Comparison of ENCODE assay signal across 9 cellular contexts in the genomic region with DNA sequence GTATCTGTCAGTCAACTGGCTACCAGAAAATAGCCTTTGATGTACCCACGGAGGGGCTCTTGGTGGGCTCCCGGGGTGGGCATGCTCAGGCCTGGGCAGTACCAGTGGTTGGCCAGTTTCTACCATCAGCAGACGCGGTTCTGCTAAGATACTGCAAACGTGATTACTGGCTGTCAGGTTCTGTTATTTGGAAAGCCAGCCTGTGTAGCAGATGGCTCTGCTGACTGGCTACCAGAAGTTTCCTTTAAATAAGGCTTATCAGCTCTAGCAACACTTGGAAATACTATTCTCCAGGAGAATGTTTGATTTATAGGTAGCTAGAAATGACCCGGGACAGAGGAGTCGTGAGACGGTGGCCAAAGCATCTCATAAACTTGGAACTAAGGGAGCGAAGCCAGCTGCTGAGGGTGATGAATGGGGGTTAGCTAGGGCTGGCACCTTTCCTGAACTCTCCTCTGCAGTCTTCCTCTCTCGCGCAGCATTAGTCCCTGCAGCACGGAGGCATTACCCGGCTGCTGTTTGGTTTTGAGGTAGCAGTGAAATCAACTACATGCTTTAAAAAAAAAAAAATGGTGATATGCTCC.
DNase-seq lines count a peak whose midpoint lies in the region; ATAC-seq, FAIRE-seq and TF ChIP-seq lines count a peak whose summit lies in the region.
"Had no signal": no experiment of that assay in that cellular context is flagged by ENCODE, and none has a peak within 500 bp of the region (broad histone marks: within the 10 kb centered on the region; RNA-seq: fewer than 3 reads in every experiment).

No MANE protein-coding gene starts in this region.

- CTCF ChIA-PET in AG04450 (lab: Charles Lee) = interaction anchor here (0.5 to 2.8 kb wide), 3 partner anchors 67 to 81 kb away, joined by 3 to 10 read pairs (median 9); no protein-coding TSS in a partner anchor

- intact Hi-C loops in natural killer cell (cut with micrococcal nuclease) (no loop called here), aorta (cut with DNase I) (loop anchor here in 1 of 2 donors (5.0 kb wide), 1 partner anchor 63 kb away; no protein-coding TSS in a partner anchor)

- no peaks in the 10 kb centered on the region for H3K9me3 ChIP-seq in AG04450 (ENCODE audit: control insufficient read depth, insufficient read depth, low read length)
- H3K9me3 ChIP-seq in aorta (ENCODE audit: control insufficient read depth, low read length) = no peaks in the 10 kb centered on the region

- no peaks in the 10 kb centered on the region for H3K4me1 ChIP-seq in aorta (ENCODE audit: control insufficient read depth in 1 of 2, insufficient read depth in 2 of 2, low read length in 2 of 2)

- peak overlapping the region; percentile 90 for H3K4me3 Mint-ChIP-seq in natural killer cell

- H3K27ac Mint-ChIP-seq in natural killer cell = peak overlapping the region; percentile 51 to 77

- ATAC-seq in natural killer cell (no peak), GM18505 (IDR thresholded peaks at IDR 0.05; ENCODE audit: unreplicated experiment) (no peak), aorta (ENCODE audit: low FRiP score) (no peak), GM19395 (IDR thresholded peaks at IDR 0.05; ENCODE audit: unreplicated experiment) (no peak)

- peak overlapping the region; percentile 42 for H3K4me3 ChIP-seq in AG04450 (ENCODE audit: low read depth, low read length)
- peak overlapping the region; percentile 59 for H3K4me3 ChIP-seq in coronary artery
- H3K4me3 ChIP-seq in aorta (ENCODE audit: low read length in 2 of 2) = peak overlapping the region in 1 of 2 donors; percentile 14

- POLR2A ChIA-PET in AG04450 (lab: Yijun Ruan, JAX) = interaction anchor here (0.8 kb wide), 1 partner anchor 402 kb away, joined by 3 read pairs; no protein-coding TSS in a partner anchor

- no peaks in the 10 kb centered on the region for H3K36me3 Mint-ChIP-seq in natural killer cell

- WGBS in aorta, 2 donors = 8 to 9% methylated on average over 13 of the region's 13 CpGs

- no peaks in the 10 kb centered on the region for H3K9me3 Mint-ChIP-seq in natural killer cell

- peak overlapping the region; percentile 39 for H3K27ac ChIP-seq in AG04450 (ENCODE audit: low read depth, low read length)
- no peak overlapping the region for H3K27ac ChIP-seq in coronary artery
- H3K27ac ChIP-seq in aorta (ENCODE audit: low read depth in 1 of 2, low read length in 2 of 2) = no peak overlapping the region

- peaks cover 29 to 31% of the 10 kb centered on the region in 2 donors for H3K27me3 Mint-ChIP-seq in natural killer cell (ENCODE audit: low read depth in 2 of 2)

- H3K36me3 ChIP-seq in aorta (ENCODE audit: control insufficient read depth in 1 of 2, insufficient read depth in 2 of 2, low read length in 1 of 2) = no peaks in the 10 kb centered on the region

- no peak for TF ChIP-seq POLR2A in GM18505 (IDR thresholded peaks at IDR 0.05; ENCODE audit: borderline replicate concordance, extremely low read depth, insufficient read depth, insufficient read length)

- DNase-seq in AG04450 (ENCODE audit: low read depth, low spot score) = no peak
- peak; percentile 10 for DNase-seq in NCI-H1092 (lab: John Stamatoyannopoulos, UW)
- no peak for DNase-seq in coronary artery (ENCODE audit: low spot score)
- no peak for DNase-seq in natural killer cell
- DNase-seq in aorta = no peak
- DNase-seq in urothelium cell line (ENCODE audit: low spot score) = no peak
- DNase-seq: stimulated activated CD4-positive, alpha-beta T cell treated with anti-CD3 and anti-CD28 coated beads, Interleukin-4, amount 100 ng/mL, for 1 hour had no signal

- peaks cover 2% of the 10 kb centered on the region for H3K27me3 ChIP-seq in AG04450 (ENCODE audit: control insufficient read depth, insufficient read depth, low read length)
- no peaks in the 10 kb centered on the region for H3K27me3 ChIP-seq in aorta (ENCODE audit: control insufficient read depth in 1 of 2, insufficient read depth in 2 of 2, low read length in 1 of 2)

- H3K4me1 Mint-ChIP-seq in natural killer cell = peaks cover 15 to 24% of the 10 kb centered on the region in 2 donors

- TF ChIP-seq CTCF in AG04450 (IDR thresholded peaks at IDR 0.05; ENCODE audit: low read depth, low read length) (no peak), coronary artery (IDR thresholded peaks at IDR 0.05) (no peak), natural killer cell (IDR thresholded peaks at IDR 0.05) (no peak)

- FAIRE-seq in urothelium cell line (lab: Jason Lieb, UNC) = no peak
